ENCODE assay signal across 10 cellular contexts in the genomic region with DNA sequence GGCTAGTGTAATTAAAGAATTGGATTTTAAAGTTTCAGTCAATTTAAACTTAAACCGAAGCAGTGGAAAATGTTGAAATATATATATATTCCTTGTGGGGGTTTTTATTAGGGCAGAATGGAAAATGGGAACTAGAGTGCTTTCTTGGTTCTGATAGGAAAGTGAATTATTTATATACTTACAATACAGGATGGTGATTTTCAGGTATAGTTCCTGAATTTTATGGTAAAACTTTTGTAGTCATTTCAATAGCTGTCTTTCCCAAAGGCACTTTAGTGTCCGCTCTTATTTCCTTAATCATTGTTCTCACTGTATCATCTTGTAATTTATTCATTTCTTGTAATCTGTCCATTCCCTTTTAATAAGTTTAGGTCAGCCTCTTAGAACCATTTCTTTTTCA. TPM values are rescaled to one million over a fixed set of nuclear protein-coding genes. Genes with fewer than 3 reads are reported as not detected.
A peak's percentile ranks its signal among the peaks of the same experiment; 100 is the strongest.
DNase-seq lines count a peak whose midpoint lies in the region; ATAC-seq and TF ChIP-seq lines count a peak whose summit lies in the region.
"Had no signal": no experiment of that assay in that cellular context is flagged by ENCODE, and none has a peak within 500 bp of the region (broad histone marks: within the 10 kb centered on the region; RNA-seq: fewer than 3 reads in every experiment).

No MANE protein-coding gene starts in this region.

- peaks cover 27% of the 10 kb centered on the region for H3F3A ChIP-seq in smooth muscle cell (ENCODE audit: low read depth)

- TF ChIP-seq CTCF in foreskin fibroblast (IDR thresholded peaks at IDR 0.05; ENCODE audit: low read depth, low read length), result no peak
- TF ChIP-seq CTCF in smooth muscle cell (IDR thresholded peaks at IDR 0.05; ENCODE audit: borderline replicate concordance, insufficient read depth, poor library complexity, severe bottlenecking), result no peak

- H2AFZ ChIP-seq in smooth muscle cell (ENCODE audit: low read depth), result no peak overlapping the region

- no peaks in the 10 kb centered on the region for H3K27me3 ChIP-seq in smooth muscle cell (ENCODE audit: low read depth)

- H3K27ac ChIP-seq in smooth muscle cell (ENCODE audit: low read depth), result peak overlapping the region; percentile 17

- H3K4me1 ChIP-seq in smooth muscle cell (ENCODE audit: low read depth), result peaks cover 30% of the 10 kb centered on the region

- H3K4me3 ChIP-seq in foreskin fibroblast (ENCODE audit: low read depth in 1 of 2, low read length in 2 of 2), result peak overlapping the region; percentile 77 to 94
- H3K4me3 ChIP-seq in smooth muscle cell, result peak overlapping the region; percentile 89

- H3K9ac ChIP-seq in smooth muscle cell (ENCODE audit: low read depth), result peak overlapping the region; percentile 93

- POLR2A ChIA-PET in activated CD4-positive, alpha-beta memory T cell treated with anti-CD3 and anti-CD28 coated beads for 36 hours (lab: Charles Lee), result no interaction called here

- CTCF ChIA-PET in activated CD4-positive, alpha-beta memory T cell treated with anti-CD3 and anti-CD28 coated beads for 36 hours (lab: Charles Lee), result no interaction called here

- peaks cover 40% of the 10 kb centered on the region for H3K79me2 ChIP-seq in smooth muscle cell (ENCODE audit: low read depth)

- peak overlapping the region; percentile 97 for H3K27ac Mint-ChIP-seq in activated T-cell treated with anti-CD3 and anti-CD28 coated beads, Interleukin-2, amount 50 U/mL, for 24 hours
- peak overlapping the region; percentile 99 for H3K27ac Mint-ChIP-seq in activated CD4-positive, alpha-beta memory T cell treated with anti-CD3 and anti-CD28 coated beads for 36 hours

- peaks cover 2% of the 10 kb centered on the region for H3K9me3 Mint-ChIP-seq in activated T-cell treated with anti-CD3 and anti-CD28 coated beads, Interleukin-2, amount 50 U/mL, for 24 hours
- H3K9me3 Mint-ChIP-seq in activated CD4-positive, alpha-beta memory T cell treated with anti-CD3 and anti-CD28 coated beads for 36 hours, result no peaks in the 10 kb centered on the region
- H3K9me3 Mint-ChIP-seq: CD14-positive monocyte had no signal

- H3K36me3 ChIP-seq in smooth muscle cell (ENCODE audit: low read depth), result peaks cover 5% of the 10 kb centered on the region

- H3K4me1 Mint-ChIP-seq in activated T-cell treated with anti-CD3 and anti-CD28 coated beads, Interleukin-2, amount 50 U/mL, for 24 hours (ENCODE audit: low read depth), result peaks cover 58% of the 10 kb centered on the region
- peaks cover 55% of the 10 kb centered on the region for H3K4me1 Mint-ChIP-seq in activated CD4-positive, alpha-beta memory T cell treated with anti-CD3 and anti-CD28 coated beads for 36 hours (ENCODE audit: low read depth)

- DNase-seq in activated T-cell treated with anti-CD3 and anti-CD28 coated beads, Interleukin-2, amount 50 U/mL, for 24 hours, result no peak
- no peak for DNase-seq in activated T-cell treated with anti-CD3 and anti-CD28 coated beads, Interleukin-2, amount 50 U/mL, for 1 hour
- no peak for DNase-seq in activated CD4-positive, alpha-beta memory T cell treated with anti-CD3 and anti-CD28 coated beads for 36 hours
- DNase-seq in foreskin fibroblast, result no peak
- no peak for DNase-seq in smooth muscle cell (lab: John Stamatoyannopoulos, UW; ENCODE audit: unreplicated experiment)
- no peak for DNase-seq in H4 (ENCODE audit: low spot score)
- DNase-seq: NCI-H69 had no signal

- H3K9me3 ChIP-seq in smooth muscle cell (replicated peaks; ENCODE audit: low read depth), result no peaks in the 10 kb centered on the region

- intact Hi-C loops in activated CD4-positive, alpha-beta memory T cell treated with anti-CD3 and anti-CD28 coated beads for 36 hours (cut with micrococcal nuclease), result no loop called here

- 96% methylated on average over 2 of the region's 2 CpGs for WGBS in smooth muscle cell (ENCODE audit: low lambda C conversion rate)

- peaks cover 69% of the 10 kb centered on the region for H4K20me1 ChIP-seq in smooth muscle cell (ENCODE audit: low read depth)

- H3K36me3 Mint-ChIP-seq in activated T-cell treated with anti-CD3 and anti-CD28 coated beads, Interleukin-2, amount 50 U/mL, for 24 hours (ENCODE audit: low read depth), result peaks cover 81% of the 10 kb centered on the region
- peaks cover 63% of the 10 kb centered on the region for H3K36me3 Mint-ChIP-seq in activated CD4-positive, alpha-beta memory T cell treated with anti-CD3 and anti-CD28 coated beads for 36 hours

- peak overlapping the region; percentile 94 for H3K4me2 ChIP-seq in smooth muscle cell

- H3K27me3 Mint-ChIP-seq in activated T-cell treated with anti-CD3 and anti-CD28 coated beads, Interleukin-2, amount 50 U/mL, for 24 hours, result no peaks in the 10 kb centered on the region
- no peaks in the 10 kb centered on the region for H3K27me3 Mint-ChIP-seq in activated CD4-positive, alpha-beta memory T cell treated with anti-CD3 and anti-CD28 coated beads for 36 hours

- H3K4me3 Mint-ChIP-seq in activated T-cell treated with anti-CD3 and anti-CD28 coated beads, Interleukin-2, amount 50 U/mL, for 24 hours, result peak overlapping the region; percentile 91
- peak overlapping the region; percentile 97 for H3K4me3 Mint-ChIP-seq in activated CD4-positive, alpha-beta memory T cell treated with anti-CD3 and anti-CD28 coated beads for 36 hours

- no peak for ATAC-seq in GM18858 (IDR thresholded peaks at IDR 0.05; ENCODE audit: unreplicated experiment)
- no peak for ATAC-seq in HG02763 (IDR thresholded peaks at IDR 0.05; ENCODE audit: unreplicated experiment)

RNA-seq across cellular contexts. Expression of a gene that starts 1.9 kb away (rescaled TPM):
- total RNA-seq in activated CD4-positive, alpha-beta memory T cell treated with anti-CD3 and anti-CD28 coated beads for 36 hours, result 1,000 to 10,000 TPM; 4,165 to 4,237 TPM
- total RNA-seq in smooth muscle cell, result 1,503 and 1,842 TPM in 2 replicates
- 1,221 and 1,404 TPM in 2 replicates for polyA plus RNA-seq in smooth muscle cell
- total RNA-seq in H4 (2014; rRNA removed; shearing (Covaris generic)), result 1,506 and 2,054 TPM in 2 replicates
